Comparison of ENCODE assay signal across 19 cellular contexts in the genomic region with DNA sequence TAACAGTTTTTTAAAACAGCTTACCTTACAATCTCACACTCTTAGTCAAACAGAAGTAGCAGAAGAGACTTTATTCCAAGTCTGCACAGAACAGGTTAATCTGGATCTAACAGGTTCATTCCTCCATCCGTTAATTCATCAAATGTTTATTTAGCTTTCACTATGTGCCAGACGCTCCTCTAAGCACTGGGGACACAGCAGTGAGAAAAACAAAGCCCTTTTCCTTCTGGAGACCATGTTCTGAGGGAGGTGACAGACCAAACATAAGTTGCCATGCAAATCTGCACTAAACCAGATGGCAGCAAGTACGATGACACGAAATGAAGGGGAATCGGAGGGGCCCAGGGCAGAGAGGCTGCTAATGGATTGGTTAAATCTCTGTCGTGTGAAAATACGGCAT. TPM values are rescaled to one million over a fixed set of nuclear protein-coding genes. Genes with fewer than 3 reads are reported as not detected.
"Had no signal": no experiment of that assay in that cellular context is flagged by ENCODE, and none has a peak within 500 bp of the region (broad histone marks: within the 10 kb centered on the region; RNA-seq: fewer than 3 reads in every experiment).

No MANE protein-coding gene starts in this region.

- H3K36me3 Mint-ChIP-seq: activated naive CD4-positive, alpha-beta T cell treated with anti-CD3 and anti-CD28 coated beads, Interleukin-2, amount 50 U/mL, for 72 hours had no signal

- H3K9me3 Mint-ChIP-seq: activated naive CD4-positive, alpha-beta T cell treated with anti-CD3 and anti-CD28 coated beads, Interleukin-2, amount 50 U/mL, for 72 hours; activated T-cell treated with anti-CD3 and anti-CD28 coated beads, Interleukin-2, amount 50 U/mL, for 72 hours; mesothelial cell of epicardium; stimulated activated memory B cell treated with anti-CD40 and anti-IgM and Interleukin-4, amounts not matched to agents 10 μg/mL and 1 μg/mL and 100 μg/mL, for 72 hours had no signal

- H3K4me1 Mint-ChIP-seq: stimulated activated memory B cell treated with anti-CD40 and anti-IgM and Interleukin-4, amounts not matched to agents 10 μg/mL and 1 μg/mL and 100 μg/mL, for 72 hours had no signal

- H3K4me3 ChIP-seq: adrenal gland, lung, spleen had no signal

- ATAC-seq: activated naive CD4-positive, alpha-beta T cell treated with anti-CD3 and anti-CD28 coated beads, Interleukin-2, amount 50 U/mL, for 72 hours; activated T-cell treated with anti-CD3 and anti-CD28 coated beads, Interleukin-2, amount 50 U/mL, for 72 hours; foreskin keratinocyte; stimulated activated memory B cell treated with anti-CD40 and anti-IgM and Interleukin-4, amounts not matched to agents 10 μg/mL and 1 μg/mL and 100 μg/mL, for 72 hours had no signal

- H3K4me3 Mint-ChIP-seq: activated T-cell treated with anti-CD3 and anti-CD28 coated beads, Interleukin-2, amount 50 U/mL, for 72 hours; mesothelial cell of epicardium; stimulated activated memory B cell treated with anti-CD40 and anti-IgM and Interleukin-4, amounts not matched to agents 10 μg/mL and 1 μg/mL and 100 μg/mL, for 72 hours had no signal

- H3K27ac Mint-ChIP-seq: activated naive CD4-positive, alpha-beta T cell treated with anti-CD3 and anti-CD28 coated beads, Interleukin-2, amount 50 U/mL, for 72 hours; activated T-cell treated with anti-CD3 and anti-CD28 coated beads, Interleukin-2, amount 50 U/mL, for 72 hours; mesothelial cell of epicardium; stimulated activated memory B cell treated with anti-CD40 and anti-IgM and Interleukin-4, amounts not matched to agents 10 μg/mL and 1 μg/mL and 100 μg/mL, for 72 hours had no signal

- H3K27me3 Mint-ChIP-seq: stimulated activated memory B cell treated with anti-CD40 and anti-IgM and Interleukin-4, amounts not matched to agents 10 μg/mL and 1 μg/mL and 100 μg/mL, for 72 hours had no signal

- DNase-seq: activated CD4-positive, alpha-beta T cell treated with anti-CD3 and anti-CD28 coated beads, Interleukin-2, amount 50 U/mL, for 4 hours; activated gamma-delta T cell treated with Interleukin-2 at 50 U/mL for 16 hours; activated T-cell treated with anti-CD3 and anti-CD28 coated beads, Interleukin-2, amount 50 U/mL, for 72 hours; effector CD4-positive, alpha-beta T cell; foreskin keratinocyte; hippocampal formation; occipital lobe; retina; spleen; stimulated activated CD4-positive, alpha-beta T cell treated with anti-CD3 and anti-CD28 coated beads, Interleukin-4, amount 100 ng/mL, for 4 hours had no signal

- H3K27ac ChIP-seq: adrenal gland, epithelial cell of prostate, foreskin keratinocyte, spleen had no signal

RNA-seq across cellular contexts. Expression of gene CCIN, which starts 49.7 kb away (rescaled TPM):
- total RNA-seq: activated CD8-positive, alpha-beta memory T cell treated with anti-CD3 and anti-CD28 coated beads for 36 hours; activated naive CD4-positive, alpha-beta T cell treated with anti-CD3 and anti-CD28 coated beads, Interleukin-2, amount 50 U/mL, for 72 hours; foreskin keratinocyte; occipital lobe; ureter had no signal
- polyA plus RNA-seq: neural cell had no signal
